8 cellular contexts compared by ENCODE assay signal in the genomic region with DNA sequence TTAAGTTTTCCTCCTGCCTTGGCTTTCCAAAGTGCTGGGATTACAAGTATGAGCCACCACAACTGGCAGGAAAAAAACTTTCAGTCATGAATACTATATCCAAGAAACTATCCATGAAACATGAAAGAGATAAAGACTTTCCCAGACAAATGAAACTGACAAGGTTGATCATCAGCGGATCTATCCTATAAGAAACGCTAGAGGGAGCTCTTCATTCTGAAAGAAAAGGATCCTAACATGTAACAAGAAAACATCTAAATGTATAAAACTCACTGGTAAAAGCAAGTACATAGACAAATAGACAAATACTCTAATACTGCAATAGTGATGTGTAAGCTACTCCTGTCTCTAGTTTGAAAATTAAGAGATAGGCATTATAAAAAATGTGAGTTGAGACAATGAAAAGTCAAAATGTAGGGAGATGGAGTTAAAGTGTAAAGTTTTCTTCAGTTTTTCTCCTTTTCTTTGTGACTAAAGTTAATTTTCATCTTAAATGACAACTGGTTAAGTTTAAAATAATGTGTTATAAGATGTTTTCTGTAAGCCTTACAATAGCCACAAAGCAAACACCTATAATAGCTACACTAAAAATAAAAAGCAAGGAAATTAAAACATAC.
DNase-seq lines count a peak whose midpoint lies in the region; ATAC-seq lines count a peak whose summit lies in the region.

No MANE protein-coding gene starts in this region.

- H3K4me1 Mint-ChIP-seq in activated CD4-positive, alpha-beta T cell treated with anti-CD3 and anti-CD28 coated beads, Interleukin-2, amount 10 ng/mL, durations not matched to agents 24 days and 14 days = peaks cover 20% of the 10 kb centered on the region
- H3K4me1 Mint-ChIP-seq in naive B cell = peaks cover 14 to 23% (median 14%) of the 10 kb centered on the region in 3 donors

- H3K4me3 Mint-ChIP-seq in activated CD4-positive, alpha-beta T cell treated with anti-CD3 and anti-CD28 coated beads, Interleukin-2, amount 10 ng/mL, durations not matched to agents 24 days and 14 days = no peak overlapping the region
- H3K4me3 Mint-ChIP-seq in naive B cell = no peak overlapping the region

- H3K36me3 Mint-ChIP-seq in activated CD4-positive, alpha-beta T cell treated with anti-CD3 and anti-CD28 coated beads, Interleukin-2, amount 10 ng/mL, durations not matched to agents 24 days and 14 days (ENCODE audit: low read depth) = no peaks in the 10 kb centered on the region
- H3K36me3 Mint-ChIP-seq in naive B cell = no peaks in the 10 kb centered on the region

- H3K27me3 Mint-ChIP-seq in activated CD4-positive, alpha-beta T cell treated with anti-CD3 and anti-CD28 coated beads, Interleukin-2, amount 10 ng/mL, durations not matched to agents 24 days and 14 days = peaks cover 22% of the 10 kb centered on the region
- peaks cover 8 to 32% (median 22%) of the 10 kb centered on the region in 3 donors for H3K27me3 Mint-ChIP-seq in naive B cell

- no peaks in the 10 kb centered on the region for H3K9me3 Mint-ChIP-seq in activated CD4-positive, alpha-beta T cell treated with anti-CD3 and anti-CD28 coated beads, Interleukin-2, amount 10 ng/mL, durations not matched to agents 24 days and 14 days
- H3K9me3 Mint-ChIP-seq in naive B cell = no peaks in the 10 kb centered on the region

- intact Hi-C loops in activated CD4-positive, alpha-beta T cell treated with anti-CD3 and anti-CD28 coated beads, Interleukin-2, amount 10 ng/mL, durations not matched to agents 24 days and 14 days (cut with micrococcal nuclease) = loop anchor here (1.0 to 5.0 kb wide), 3 partner anchors 93 to 226 kb away; no protein-coding TSS in a partner anchor

- H3K27ac Mint-ChIP-seq in activated CD4-positive, alpha-beta T cell treated with anti-CD3 and anti-CD28 coated beads, Interleukin-2, amount 10 ng/mL, durations not matched to agents 24 days and 14 days = no peak overlapping the region
- H3K27ac Mint-ChIP-seq in naive B cell = no peak overlapping the region

- ATAC-seq in naive B cell (ENCODE audit: low read depth in 2 of 2) = peak in 1 of 2 donors; percentile 41
- ATAC-seq in HG02759 (IDR thresholded peaks at IDR 0.05; ENCODE audit: unreplicated experiment) = no peak
- no peak for ATAC-seq in GM19397 (IDR thresholded peaks at IDR 0.05; ENCODE audit: unreplicated experiment)

- peak; percentile 68 for DNase-seq in activated CD4-positive, alpha-beta T cell treated with anti-CD3 and anti-CD28 coated beads, Interleukin-2, amount 10 ng/mL, durations not matched to agents 24 days and 14 days
- DNase-seq in activated CD4-positive, alpha-beta T cell treated with anti-CD3 and anti-CD28 coated beads, Interleukin-2, amount 50 U/mL, for 48 hours = no peak
- DNase-seq in NCI-H510A treated with DMSO at 0.1 percent for 48 hours (lab: John Stamatoyannopoulos, UW) = peak; percentile 63
- DNase-seq in cerebellum (ENCODE audit: low spot score) = peak; percentile 20
- peak; percentile 31 for DNase-seq in naive B cell
- DNase-seq in GOT3 (lab: John Stamatoyannopoulos, UW) = no peak

Comparison
In these comparisons a context has a peak if more than half of its experiments do, and no peak if none do; other contexts are left out.
1. DNase-seq: peak in activated CD4-positive, alpha-beta T cell treated with anti-CD3 and anti-CD28 coated beads, Interleukin-2, amount 10 ng/mL, durations not matched to agents 24 days and 14 days (single experiment), NCI-H510A treated with DMSO at 0.1 percent for 48 hours (single experiment), cerebellum (single experiment) and naive B cell (single experiment); none in activated CD4-positive, alpha-beta T cell treated with anti-CD3 and anti-CD28 coated beads, Interleukin-2, amount 50 U/mL, for 48 hours (0 of 2) and GOT3 (single experiment).